Comparison of ENCODE assay signal across 19 cellular contexts in the genomic region with DNA sequence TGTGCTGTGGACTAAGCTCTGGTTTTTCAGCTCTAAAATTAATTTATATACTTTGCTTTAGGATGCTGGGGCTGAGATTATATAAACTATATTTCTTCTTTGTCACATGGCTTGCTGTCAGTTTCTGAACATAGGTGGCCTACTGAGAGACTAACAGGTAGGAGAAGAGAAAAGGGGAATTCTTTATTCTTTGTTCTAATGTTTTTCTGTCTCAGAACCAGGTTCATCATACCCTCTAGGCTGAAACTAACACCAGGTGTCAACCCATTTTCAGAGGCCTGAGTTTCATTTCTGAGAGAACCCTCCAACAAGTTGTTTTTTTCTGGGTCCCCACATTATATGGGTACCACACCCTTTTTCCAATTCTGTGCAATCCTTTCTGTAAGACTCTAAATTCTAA.
A peak's percentile ranks its signal among the peaks of the same experiment; 100 is the strongest.
DNase-seq lines count a peak whose midpoint lies in the region; ATAC-seq, FAIRE-seq and TF ChIP-seq lines count a peak whose summit lies in the region.
"Had no signal": no experiment of that assay in that cellular context is flagged by ENCODE, and none has a peak within 500 bp of the region (broad histone marks: within the 10 kb centered on the region; RNA-seq: fewer than 3 reads in every experiment).

No MANE protein-coding gene starts in this region.

- POLR2A ChIA-PET in GM12878 (lab: Charles Lee) = interaction anchor here (1.0 kb wide), 1 partner anchor 38 kb away, joined by 4 read pairs; no protein-coding TSS in a partner anchor

- no peak for FAIRE-seq in GM12878 (lab: Jason Lieb, UNC)
- FAIRE-seq: GM19239 had no signal

- no peaks in the 10 kb centered on the region for H3K27me3 ChIP-seq in GM12878 (replicated peaks in 1 of 2; ENCODE audit: control insufficient read depth in 2 of 2, insufficient read depth in 2 of 2, low read length in 1 of 2)
- no peaks in the 10 kb centered on the region for H3K27me3 ChIP-seq in right atrium auricular region
- H3K27me3 ChIP-seq: BE2C, cardiac muscle cell, MG63, right lobe of liver had no signal

- SMC1A ChIA-PET in GM12878 (lab: Charles Lee; ENCODE audit: uncharacterized antibody, unreplicated experiment) = interaction anchor here (0.9 to 5.8 kb wide), 13 partner anchors 11 to 167 kb away, joined by 3 to 48 read pairs (median 5); no protein-coding TSS in a partner anchor

- no peaks in the 10 kb centered on the region for H3K4me1 ChIP-seq in GM12878 (ENCODE audit: control insufficient read depth, insufficient read depth, low read length)
- no peaks in the 10 kb centered on the region for H3K4me1 ChIP-seq in right atrium auricular region
- H3K4me1 ChIP-seq: BE2C, right lobe of liver had no signal

- in situ Hi-C loops in GM12878 (cut with MboI) = no loop called here

- H3K36me3 ChIP-seq in GM12878 (ENCODE audit: control insufficient read depth in 2 of 2, insufficient read depth in 2 of 2, low read length in 1 of 2) (no peaks in the 10 kb centered on the region), right atrium auricular region (no peaks in the 10 kb centered on the region)
- H3K36me3 ChIP-seq: cardiac muscle cell, MG63, right lobe of liver, thoracic aorta had no signal

- H3K27ac ChIP-seq in GM12878 (ENCODE audit: control insufficient read depth, insufficient read depth) = no peak overlapping the region
- no peak overlapping the region for H3K27ac ChIP-seq in right atrium auricular region
- H3K27ac ChIP-seq: cardiac muscle cell, right lobe of liver, thoracic aorta had no signal

- no TSS peak for BruUV-seq in GM12878 (replicated peaks; lab: Mats Ljungman, UMichigan)

- no peak overlapping the region for H2AFZ ChIP-seq in GM12878 (ENCODE audit: control insufficient read depth, low read depth, low read length)

- H3K9ac ChIP-seq in GM12878 (ENCODE audit: control insufficient read depth, insufficient read depth, low read length) = no peak overlapping the region

- no peak for TF ChIP-seq EP300 in GM12878 (IDR thresholded peaks at IDR 0.05; ENCODE audit: borderline replicate concordance in 1 of 2, control insufficient read depth in 1 of 2, low read depth in 2 of 2, low read length in 2 of 2)

- DNase-seq in GM12878 (ENCODE audit: low read depth, low spot score) = no peak
- no peak for DNase-seq in inferior parietal cortex (ENCODE audit: extremely low spot score)
- no peak for DNase-seq in right atrium auricular region (ENCODE audit: low spot score)
- DNase-seq in posterior vena cava (ENCODE audit: low spot score) = no peak
- DNase-seq: activated CD4-positive, alpha-beta T cell treated with anti-CD3 and anti-CD28 coated beads for 1 hour; activated naive CD8-positive, alpha-beta T cell treated with anti-CD3 and anti-CD28 coated beads, Interleukin-2, amount 10 ng/mL, durations not matched to agents 7 days and 5 days; activated T-cell treated with anti-CD3 and anti-CD28 coated beads for 4 hours; BE2C; effector memory CD8-positive, alpha-beta T cell; MG63; NCI-H1930; right lobe of liver; stimulated activated CD8-positive, alpha-beta memory T cell treated with anti-CD3 and anti-CD28 coated beads, Interleukin-4, amount 100 ng/mL, for 48 hours had no signal

- CTCF ChIA-PET in GM12878 (lab: Yijun Ruan, JAX) = interaction anchor here (0.9 to 1.6 kb wide), 2 partner anchors 10 to 326 kb away, joined by 3 to 7 read pairs; no protein-coding TSS in a partner anchor

- intact Hi-C loops in GM12878 (cut with micrococcal nuclease; ENCODE audit: unreplicated experiment) (no loop called here), posterior vena cava (cut with DNase I) (no loop called here)

- H3K4me2 ChIP-seq in GM12878 (ENCODE audit: control insufficient read depth, insufficient read depth) = no peak overlapping the region

- peak; percentile 51 for ATAC-seq in GM19025 (IDR thresholded peaks at IDR 0.05; ENCODE audit: low read depth, unreplicated experiment)
- peak; percentile 79 for ATAC-seq in GM21723 (IDR thresholded peaks at IDR 0.05; ENCODE audit: unreplicated experiment)
- peak; percentile 52 for ATAC-seq in HG03064 (IDR thresholded peaks at IDR 0.05; ENCODE audit: low read depth, unreplicated experiment)
- peak; percentile 75 for ATAC-seq in GM12878
- ATAC-seq: effector memory CD8-positive, alpha-beta T cell; right lobe of liver had no signal

- no peaks in the 10 kb centered on the region for H4K20me1 ChIP-seq in GM12878 (ENCODE audit: control insufficient read depth, insufficient read depth)

- TF ChIP-seq POLR2A in GM12878 (IDR thresholded peaks at IDR 0.05; ENCODE audit: low read depth, low read length) = no peak

- H3K9me3 ChIP-seq in GM12878 (replicated peaks; ENCODE audit: control insufficient read depth, insufficient read depth, low read length) (no peaks in the 10 kb centered on the region; the same call in 2 of the 3 replicates), right atrium auricular region (no peaks in the 10 kb centered on the region)
- H3K9me3 ChIP-seq: BE2C, MG63, right lobe of liver, thoracic aorta had no signal

- no peaks in the 10 kb centered on the region for H3K79me2 ChIP-seq in GM12878 (ENCODE audit: control insufficient read depth, insufficient read depth, low read length)

- TF ChIP-seq CTCF in GM12878 (IDR thresholded peaks at IDR 0.05 in 2 of 3, conservative IDR thresholded peaks at IDR 0.05 in 1 of 3; ENCODE audit: control insufficient read depth in 2 of 3, extremely low read depth in 1 of 3, insufficient read depth in 1 of 3, low read depth in 3 of 3, low read length in 3 of 3) (no peak), right atrium auricular region (IDR thresholded peaks at IDR 0.05) (no peak)

- H3K4me3 ChIP-seq in GM12878 = no peak overlapping the region
- no peak overlapping the region for H3K4me3 ChIP-seq in right atrium auricular region
- H3K4me3 ChIP-seq: cardiac muscle cell, MG63, right lobe of liver, thoracic aorta had no signal

- RAD21 ChIA-PET in GM12878 (lab: Charles Lee; ENCODE audit: unreplicated experiment) = interaction anchor here (1.2 to 3.8 kb wide), 4 partner anchors 11 to 37 kb away, joined by 4 to 33 read pairs (median 18); no protein-coding TSS in a partner anchor

- no peak for TF ChIP-seq RAD21 in GM12878 (IDR thresholded peaks at IDR 0.05; ENCODE audit: insufficient read depth, low read depth, low read length)

TF ChIP-seq in GM12878, 131 proteins besides CTCF, POLR2A, EP300 and RAD21:
- TF ChIP-seq IKZF2 (IDR thresholded peaks at IDR 0.05) (peak; percentile 33 to 41; a peak in 2 of 4 replicates), RUNX3 (IDR thresholded peaks at IDR 0.05; ENCODE audit: low read length) (0 out of 2 replicates have a peak, but pooled peaks have one; percentile 4), SRF (IDR thresholded peaks at IDR 0.05; ENCODE audit: low read depth in 2 of 2, low read length in 2 of 2) (no peak), NR2F1 (conservative IDR thresholded peaks at IDR 0.05) (no peak), RAD51 (IDR thresholded peaks at IDR 0.05) (peak; percentile 58; the same call in 1 of the 2 replicates), KAT2A (conservative IDR thresholded peaks at IDR 0.05; ENCODE audit: control insufficient read depth, low read depth, low read length) (no peak), SKIL (IDR thresholded peaks at IDR 0.05; ENCODE audit: low read depth, poor library complexity, severe bottlenecking) (peak; percentile 17), HDAC6 (IDR thresholded peaks at IDR 0.05; ENCODE audit: unreplicated experiment) (no peak), GATAD2B (conservative IDR thresholded peaks at IDR 0.05; ENCODE audit: low read depth) (no peak)
- TF ChIP-seq, protein P1, sequence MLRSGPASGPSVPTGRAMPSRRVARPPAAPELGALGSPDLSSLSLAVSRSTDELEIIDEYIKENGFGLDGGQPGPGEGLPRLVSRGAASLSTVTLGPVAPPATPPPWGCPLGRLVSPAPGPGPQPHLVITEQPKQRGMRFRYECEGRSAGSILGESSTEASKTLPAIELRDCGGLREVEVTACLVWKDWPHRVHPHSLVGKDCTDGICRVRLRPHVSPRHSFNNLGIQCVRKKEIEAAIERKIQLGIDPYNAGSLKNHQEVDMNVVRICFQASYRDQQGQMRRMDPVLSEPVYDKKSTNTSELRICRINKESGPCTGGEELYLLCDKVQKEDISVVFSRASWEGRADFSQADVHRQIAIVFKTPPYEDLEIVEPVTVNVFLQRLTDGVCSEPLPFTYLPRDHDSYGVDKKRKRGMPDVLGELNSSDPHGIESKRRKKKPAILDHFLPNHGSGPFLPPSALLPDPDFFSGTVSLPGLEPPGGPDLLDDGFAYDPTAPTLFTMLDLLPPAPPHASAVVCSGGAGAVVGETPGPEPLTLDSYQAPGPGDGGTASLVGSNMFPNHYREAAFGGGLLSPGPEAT (IDR thresholded peaks at IDR 0.05; ENCODE audit: low read depth) = peak; percentile 48; the same call in 1 of the 2 replicates
